ENCODE assay signal across 21 cellular contexts in genomic region chr16:79543219-79543618, GRCh38.
"Had no signal": no experiment of that assay in that cellular context is flagged by ENCODE, and none has a peak within 500 bp of the region (broad histone marks: within the 10 kb centered on the region; RNA-seq: fewer than 3 reads in every experiment).

No MANE protein-coding gene starts in this region.

- H3K27ac ChIP-seq: colonic mucosa, dorsolateral prefrontal cortex, left lung, pancreas, right lobe of liver had no signal

- H3K9me3 ChIP-seq: colonic mucosa, left lung, pancreas, right lobe of liver, spleen had no signal

- H3K27me3 ChIP-seq: colonic mucosa, dorsolateral prefrontal cortex, left lung, pancreas, right lobe of liver, spleen had no signal

- H3K27me3 Mint-ChIP-seq: stimulated activated naive CD8-positive, alpha-beta T cell treated with anti-CD3 and anti-CD28 coated beads, Interleukin-15, amount 100 ng/mL, for 72 hours had no signal

- H3K36me3 Mint-ChIP-seq: naive B cell; stimulated activated naive B cell treated with anti-CD40 and anti-IgM and Interleukin-4, amounts not matched to agents 10 μg/mL and 1 μg/mL and 100 μg/mL, for 72 hours; type B pancreatic cell had no signal

- H3K4me3 Mint-ChIP-seq: naive B cell; nephron; stimulated activated naive B cell treated with anti-CD40 and anti-IgM and Interleukin-4, amounts not matched to agents 10 μg/mL and 1 μg/mL and 100 μg/mL, for 72 hours; stimulated activated naive CD8-positive, alpha-beta T cell treated with anti-CD3 and anti-CD28 coated beads, Interleukin-15, amount 100 ng/mL, for 72 hours; type B pancreatic cell had no signal

- H3K9me3 Mint-ChIP-seq: naive B cell; nephron; stimulated activated naive B cell treated with anti-CD40 and anti-IgM and Interleukin-4, amounts not matched to agents 10 μg/mL and 1 μg/mL and 100 μg/mL, for 72 hours; stimulated activated naive CD8-positive, alpha-beta T cell treated with anti-CD3 and anti-CD28 coated beads, Interleukin-15, amount 100 ng/mL, for 72 hours; type B pancreatic cell had no signal

- H3K4me1 Mint-ChIP-seq: naive B cell; nephron; stimulated activated naive B cell treated with anti-CD40 and anti-IgM and Interleukin-4, amounts not matched to agents 10 μg/mL and 1 μg/mL and 100 μg/mL, for 72 hours; stimulated activated naive CD8-positive, alpha-beta T cell treated with anti-CD3 and anti-CD28 coated beads, Interleukin-15, amount 100 ng/mL, for 72 hours had no signal

- H3K27ac Mint-ChIP-seq: naive B cell; nephron; progenitor cell of endocrine pancreas; stimulated activated naive B cell treated with anti-CD40 and anti-IgM and Interleukin-4, amounts not matched to agents 10 μg/mL and 1 μg/mL and 100 μg/mL, for 72 hours; type B pancreatic cell had no signal

- ATAC-seq: esophagus mucosa; stimulated activated naive B cell treated with anti-CD40 and anti-IgM and Interleukin-4, amounts not matched to agents 10 μg/mL and 1 μg/mL and 100 μg/mL, for 72 hours; stimulated activated naive CD8-positive, alpha-beta T cell treated with anti-CD3 and anti-CD28 coated beads, Interleukin-15, amount 100 ng/mL, for 72 hours had no signal

- H3K4me1 ChIP-seq: colonic mucosa, left lung, pancreas had no signal

- DNase-seq: colonic mucosa; effector CD8-positive, alpha-beta T cell; islet precursor cell; mesenchymal stem cell; naive B cell; occipital lobe; right lobe of liver; spleen; stimulated activated CD4-positive, alpha-beta T cell treated with anti-CD3 and anti-CD28 coated beads, Interleukin-15, amount 100 ng/mL, for 24 hours; stimulated activated CD4-positive, alpha-beta T cell treated with anti-CD3 and anti-CD28 coated beads, Interleukin-2, amount 100 ng/mL, for 24 hours; stimulated activated CD4-positive, alpha-beta T cell treated with anti-CD3 and anti-CD28 coated beads, Interleukin-4, amount 100 ng/mL, for 4 hours; stimulated activated naive B cell treated with anti-CD40 and anti-IgM and Interleukin-4, amounts not matched to agents 10 μg/mL and 1 μg/mL and 100 μg/mL, for 72 hours; stimulated activated naive CD8-positive, alpha-beta T cell treated with anti-CD3 and anti-CD28 coated beads, Interleukin-15, amount 100 ng/mL, for 72 hours had no signal

- H3K36me3 ChIP-seq: colonic mucosa, left lung, pancreas, right lobe of liver, spleen had no signal

- H3K4me3 ChIP-seq: colonic mucosa, dorsolateral prefrontal cortex, left lung, lung, pancreas, right lobe of liver, spleen had no signal
